24 cellular contexts compared by ENCODE assay signal in genomic region chr10:129703287-129704137, GRCh38.
DNase-seq lines count a peak whose midpoint lies in the region; ATAC-seq lines count a peak whose summit lies in the region.
"Had no signal": no experiment of that assay in that cellular context is flagged by ENCODE, and none has a peak within 500 bp of the region (broad histone marks: within the 10 kb centered on the region; RNA-seq: fewer than 3 reads in every experiment).

No MANE protein-coding gene starts in this region.

- WGBS in neuronal stem cell (ENCODE audit: extremely low coverage in 2 of 2, insufficient read length in 2 of 2, insufficient replicate concordance in 1 of 2), 2 donors = no CpG with 5 or more reads among the region's 26 CpGs

- H3K23ac ChIP-seq in neuronal stem cell (ENCODE audit: low read depth, low read length, poor library complexity) = peak overlapping the region; percentile 32

- H2AFZ ChIP-seq in neuronal stem cell (ENCODE audit: low read length) = no peak overlapping the region
- H2AFZ ChIP-seq: GM23248 had no signal

- no peak overlapping the region for H2BK5ac ChIP-seq in neuronal stem cell (ENCODE audit: low read length)

- peak overlapping the region; percentile 86 for H2AK5ac ChIP-seq in neuronal stem cell (ENCODE audit: low read depth, low read length)

- H3K27ac Mint-ChIP-seq in stimulated activated naive CD8-positive, alpha-beta T cell treated with anti-CD3 and anti-CD28 coated beads, Interleukin-15, amount 100 ng/mL, for 72 hours = no peak overlapping the region
- H3K27ac Mint-ChIP-seq in activated CD4-positive, alpha-beta T cell treated with anti-CD3 and anti-CD28 coated beads for 36 hours = no peak overlapping the region
- no peak overlapping the region for H3K27ac Mint-ChIP-seq in activated CD8-positive, alpha-beta T cell treated with anti-CD3 and anti-CD28 coated beads, Interleukin-2, amount 10 ng/mL, durations not matched to agents 7 days and 5 days
- H3K27ac Mint-ChIP-seq: CD14-positive monocyte had no signal

- intact Hi-C loops in activated CD4-positive, alpha-beta T cell treated with anti-CD3 and anti-CD28 coated beads for 36 hours (cut with DNase I, micrococcal nuclease) = no loop called here

- H3K79me1 ChIP-seq in neuronal stem cell (ENCODE audit: low read depth, low read length) = no peaks in the 10 kb centered on the region

- no peak overlapping the region for H2BK120ac ChIP-seq in neuronal stem cell (ENCODE audit: low read depth, low read length)

- no peak overlapping the region for H3K9ac ChIP-seq in neuronal stem cell (ENCODE audit: low read depth, low read length, poor library complexity)
- H3K9ac ChIP-seq: GM23248, KMS-11 had no signal

- peak; percentile 32 for ATAC-seq in stimulated activated naive CD8-positive, alpha-beta T cell treated with anti-CD3 and anti-CD28 coated beads, Interleukin-15, Interleukin-2, amounts not matched to agents 100 U/mL and 50 U/mL, for 24 hours
- ATAC-seq in stimulated activated naive CD8-positive, alpha-beta T cell treated with anti-CD3 and anti-CD28 coated beads, Interleukin-15, amount 100 ng/mL, for 72 hours = no peak
- ATAC-seq in HG03439 (IDR thresholded peaks at IDR 0.05; ENCODE audit: unreplicated experiment) = no peak
- ATAC-seq in activated CD4-positive, alpha-beta T cell treated with anti-CD3 and anti-CD28 coated beads for 36 hours = no peak
- no peak for ATAC-seq in activated CD8-positive, alpha-beta T cell treated with anti-CD3 and anti-CD28 coated beads, Interleukin-2, amount 10 ng/mL, durations not matched to agents 7 days and 5 days
- ATAC-seq: GM12878 had no signal

- H4K91ac ChIP-seq in neuronal stem cell (ENCODE audit: low read depth, low read length, poor library complexity) = no peak overlapping the region

- H3K4me2 ChIP-seq in neuronal stem cell (ENCODE audit: insufficient read depth, low read length, poor library complexity, severe bottlenecking) = no peak overlapping the region
- H3K4me2 ChIP-seq: KMS-11 had no signal

- no peaks in the 10 kb centered on the region for H3K36me3 ChIP-seq in neuronal stem cell (replicated peaks in 1 of 2; ENCODE audit: control insufficient read depth in 2 of 2, insufficient read depth in 2 of 2, low read length in 2 of 2)
- H3K36me3 ChIP-seq: HAP-1, SJSA1 had no signal

- H3K9me3 ChIP-seq in neuronal stem cell (replicated peaks in 1 of 2; ENCODE audit: control insufficient read depth in 2 of 2, insufficient read depth in 1 of 2, low read depth in 1 of 2, low read length in 2 of 2) = no peaks in the 10 kb centered on the region
- H3K9me3 ChIP-seq: HAP-1 had no signal

- peak overlapping the region; percentile 45 for H2BK15ac ChIP-seq in neuronal stem cell (ENCODE audit: low read length)

- DNase-seq in stimulated activated naive CD8-positive, alpha-beta T cell treated with anti-CD3 and anti-CD28 coated beads, Interleukin-15, Interleukin-2, amounts not matched to agents 100 U/mL and 50 U/mL, for 24 hours = no peak
- no peak for DNase-seq in stimulated activated naive CD8-positive, alpha-beta T cell treated with anti-CD3 and anti-CD28 coated beads, Interleukin-15, amount 100 ng/mL, for 72 hours
- DNase-seq in SK-N-DZ (ENCODE audit: low spot score) (peak; percentile 31), neuronal stem cell (ENCODE audit: low spot score) (no peak)
- DNase-seq in activated CD4-positive, alpha-beta T cell treated with anti-CD3 and anti-CD28 coated beads for 36 hours = no peak
- DNase-seq in activated CD8-positive, alpha-beta T cell treated with anti-CD3 and anti-CD28 coated beads, Interleukin-2, amount 10 ng/mL, durations not matched to agents 7 days and 5 days = no peak
- DNase-seq in activated CD4-positive, alpha-beta T cell treated with anti-CD3 and anti-CD28 coated beads for 48 hours = no peak
- DNase-seq: AML-193, DMS79 treated with DMSO at 0.1 percent for 48 hours, GM23248, MV-4-11, NCI-H1417, NCI-H1694 treated with DMSO at 0.1 percent for 48 hours, NCI-H2081 treated with DMSO at 0.1 percent for 48 hours, NCI-H2171 treated with DMSO at 0.1 percent for 48 hours, NCI-H524 treated with DMSO at 0.1 percent for 48 hours, NCI-H82, OCI-M1 had no signal

- H3K9me3 Mint-ChIP-seq in stimulated activated naive CD8-positive, alpha-beta T cell treated with anti-CD3 and anti-CD28 coated beads, Interleukin-15, amount 100 ng/mL, for 72 hours = no peaks in the 10 kb centered on the region
- no peaks in the 10 kb centered on the region for H3K9me3 Mint-ChIP-seq in activated CD4-positive, alpha-beta T cell treated with anti-CD3 and anti-CD28 coated beads for 36 hours (ENCODE audit: low read depth)
- H3K9me3 Mint-ChIP-seq in activated CD8-positive, alpha-beta T cell treated with anti-CD3 and anti-CD28 coated beads, Interleukin-2, amount 10 ng/mL, durations not matched to agents 7 days and 5 days (ENCODE audit: insufficient read depth) = no peaks in the 10 kb centered on the region
- H3K9me3 Mint-ChIP-seq: CD14-positive monocyte had no signal

- H3K27ac ChIP-seq in neuronal stem cell (replicated peaks; ENCODE audit: low read length) = no peak overlapping the region
- H3K27ac ChIP-seq: GM23248, KMS-11, SJSA1 had no signal

- H3K36me3 Mint-ChIP-seq in activated CD4-positive, alpha-beta T cell treated with anti-CD3 and anti-CD28 coated beads for 36 hours (ENCODE audit: low read depth) = peaks cover 18% of the 10 kb centered on the region
- H3K36me3 Mint-ChIP-seq in activated CD8-positive, alpha-beta T cell treated with anti-CD3 and anti-CD28 coated beads, Interleukin-2, amount 10 ng/mL, durations not matched to agents 7 days and 5 days (ENCODE audit: low read depth) = peaks cover 3% of the 10 kb centered on the region

- no peak overlapping the region for H2BK12ac ChIP-seq in neuronal stem cell (ENCODE audit: low read length)

- no peaks in the 10 kb centered on the region for H3K27me3 ChIP-seq in neuronal stem cell (ENCODE audit: control insufficient read depth in 3 of 3, insufficient read depth in 3 of 3, low read depth in 1 of 3, low read length in 3 of 3)
- H3K27me3 ChIP-seq: SJSA1 had no signal

- H3K4ac ChIP-seq in neuronal stem cell (ENCODE audit: low read length) = no peak overlapping the region

- no peak overlapping the region for H3K4me3 ChIP-seq in neuronal stem cell (ENCODE audit: low read length in 2 of 2)
- H3K4me3 ChIP-seq: GM12878, GM23248, HAP-1, SJSA1 had no signal

- CTCF ChIA-PET in activated CD4-positive, alpha-beta T cell treated with anti-CD3 and anti-CD28 coated beads for 36 hours (lab: Charles Lee) = interaction anchor here (0.6 kb wide), 1 partner anchor 100 kb away, joined by 3 read pairs; no protein-coding TSS in a partner anchor
- CTCF ChIA-PET in activated CD8-positive, alpha-beta T cell treated with anti-CD3 and anti-CD28 coated beads, Interleukin-2, amount 10 ng/mL, durations not matched to agents 7 days and 5 days (lab: Charles Lee) = no interaction called here

- no peak overlapping the region for H3K4me3 Mint-ChIP-seq in stimulated activated naive CD8-positive, alpha-beta T cell treated with anti-CD3 and anti-CD28 coated beads, Interleukin-15, amount 100 ng/mL, for 72 hours
- no peak overlapping the region for H3K4me3 Mint-ChIP-seq in activated CD4-positive, alpha-beta T cell treated with anti-CD3 and anti-CD28 coated beads for 36 hours
- H3K4me3 Mint-ChIP-seq in activated CD8-positive, alpha-beta T cell treated with anti-CD3 and anti-CD28 coated beads, Interleukin-2, amount 10 ng/mL, durations not matched to agents 7 days and 5 days = no peak overlapping the region
- H3K4me3 Mint-ChIP-seq: CD14-positive monocyte had no signal

- H3K4me1 ChIP-seq in neuronal stem cell (ENCODE audit: control insufficient read depth in 2 of 2, insufficient read depth in 1 of 2, low read depth in 1 of 2, low read length in 2 of 2) = peaks cover 0 to 6% of the 10 kb centered on the region in 2 donors
- H3K4me1 ChIP-seq: HAP-1, SJSA1 had no signal

- no peak overlapping the region for H4K8ac ChIP-seq in neuronal stem cell (ENCODE audit: low read depth, low read length)

- peaks cover 7% of the 10 kb centered on the region for H3K4me1 Mint-ChIP-seq in stimulated activated naive CD8-positive, alpha-beta T cell treated with anti-CD3 and anti-CD28 coated beads, Interleukin-15, amount 100 ng/mL, for 72 hours
- H3K4me1 Mint-ChIP-seq in activated CD4-positive, alpha-beta T cell treated with anti-CD3 and anti-CD28 coated beads for 36 hours = peaks cover 3% of the 10 kb centered on the region
- H3K4me1 Mint-ChIP-seq in activated CD8-positive, alpha-beta T cell treated with anti-CD3 and anti-CD28 coated beads, Interleukin-2, amount 10 ng/mL, durations not matched to agents 7 days and 5 days (ENCODE audit: low read depth) = peaks cover 6% of the 10 kb centered on the region

- H3K18ac ChIP-seq in neuronal stem cell (ENCODE audit: low read length) = peak overlapping the region; percentile 39

- H3K27me3 Mint-ChIP-seq in stimulated activated naive CD8-positive, alpha-beta T cell treated with anti-CD3 and anti-CD28 coated beads, Interleukin-15, amount 100 ng/mL, for 72 hours = no peaks in the 10 kb centered on the region
- H3K27me3 Mint-ChIP-seq in activated CD4-positive, alpha-beta T cell treated with anti-CD3 and anti-CD28 coated beads for 36 hours = no peaks in the 10 kb centered on the region
- H3K27me3 Mint-ChIP-seq in activated CD8-positive, alpha-beta T cell treated with anti-CD3 and anti-CD28 coated beads, Interleukin-2, amount 10 ng/mL, durations not matched to agents 7 days and 5 days (ENCODE audit: low read depth) = no peaks in the 10 kb centered on the region

- POLR2A ChIA-PET in activated CD4-positive, alpha-beta T cell treated with anti-CD3 and anti-CD28 coated beads for 36 hours (lab: Charles Lee) = no interaction called here
- POLR2A ChIA-PET in activated CD8-positive, alpha-beta T cell treated with anti-CD3 and anti-CD28 coated beads, Interleukin-2, amount 10 ng/mL, durations not matched to agents 7 days and 5 days (lab: Charles Lee) = no interaction called here

- H3K14ac ChIP-seq in neuronal stem cell (ENCODE audit: low read length) = peak overlapping the region; percentile 5
